In genomic region chr15:63992300-63992699, GRCh38 we compare ENCODE assay signal across 1 cellular context.
A peak's percentile ranks its signal among the peaks of the same experiment; 100 is the strongest.
TF ChIP-seq lines count a peak whose summit lies in the region.

No MANE protein-coding gene starts in this region.

TF ChIP-seq in HEK293, 187 proteins besides CTCF, POLR2A, EP300 and RAD21:
- TF ChIP-seq ZFHX2 (tag by site-specific recombination; conservative IDR thresholded peaks at IDR 0.05) = peak; percentile 72
- peak; percentile 64 for TF ChIP-seq KLF1 (tag by site-specific recombination; IDR thresholded peaks at IDR 0.05)
- TF ChIP-seq, protein P1, sequence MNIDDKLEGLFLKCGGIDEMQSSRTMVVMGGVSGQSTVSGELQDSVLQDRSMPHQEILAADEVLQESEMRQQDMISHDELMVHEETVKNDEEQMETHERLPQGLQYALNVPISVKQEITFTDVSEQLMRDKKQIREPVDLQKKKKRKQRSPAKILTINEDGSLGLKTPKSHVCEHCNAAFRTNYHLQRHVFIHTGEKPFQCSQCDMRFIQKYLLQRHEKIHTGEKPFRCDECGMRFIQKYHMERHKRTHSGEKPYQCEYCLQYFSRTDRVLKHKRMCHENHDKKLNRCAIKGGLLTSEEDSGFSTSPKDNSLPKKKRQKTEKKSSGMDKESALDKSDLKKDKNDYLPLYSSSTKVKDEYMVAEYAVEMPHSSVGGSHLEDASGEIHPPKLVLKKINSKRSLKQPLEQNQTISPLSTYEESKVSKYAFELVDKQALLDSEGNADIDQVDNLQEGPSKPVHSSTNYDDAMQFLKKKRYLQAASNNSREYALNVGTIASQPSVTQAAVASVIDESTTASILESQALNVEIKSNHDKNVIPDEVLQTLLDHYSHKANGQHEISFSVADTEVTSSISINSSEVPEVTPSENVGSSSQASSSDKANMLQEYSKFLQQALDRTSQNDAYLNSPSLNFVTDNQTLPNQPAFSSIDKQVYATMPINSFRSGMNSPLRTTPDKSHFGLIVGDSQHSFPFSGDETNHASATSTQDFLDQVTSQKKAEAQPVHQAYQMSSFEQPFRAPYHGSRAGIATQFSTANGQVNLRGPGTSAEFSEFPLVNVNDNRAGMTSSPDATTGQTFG (tag by site-specific recombination; IDR thresholded peaks at IDR 0.05; ENCODE audit: borderline replicate concordance) = no peak
- TF ChIP-seq EGR2 (tag by site-specific recombination; IDR thresholded peaks at IDR 0.05; ENCODE audit: low read depth) = peak; percentile 82
